Comparison of ENCODE assay signal across 30 cellular contexts in genomic region chr15:77827860-77828259, GRCh38.
"Had no signal": no experiment of that assay in that cellular context is flagged by ENCODE, and none has a peak within 500 bp of the region (broad histone marks: within the 10 kb centered on the region; RNA-seq: fewer than 3 reads in every experiment).

No MANE protein-coding gene starts in this region.

- H3K4me1 Mint-ChIP-seq: activated CD4-positive, alpha-beta memory T cell treated with anti-CD3 and anti-CD28 coated beads, Interleukin-2, amount 10 ng/mL, durations not matched to agents 7 days and 5 days; activated CD4-positive, alpha-beta T cell treated with anti-CD3 and anti-CD28 coated beads, Interleukin-2, amount 10 ng/mL, durations not matched to agents 7 days and 5 days; activated naive CD4-positive, alpha-beta T cell treated with anti-CD3 and anti-CD28 coated beads, Interleukin-2, amount 10 ng/mL, durations not matched to agents 7 days and 5 days had no signal

- H3K4me3 Mint-ChIP-seq: activated CD4-positive, alpha-beta memory T cell treated with anti-CD3 and anti-CD28 coated beads, Interleukin-2, amount 10 ng/mL, durations not matched to agents 7 days and 5 days; activated CD4-positive, alpha-beta T cell treated with anti-CD3 and anti-CD28 coated beads, Interleukin-2, amount 10 ng/mL, durations not matched to agents 7 days and 5 days; activated naive CD4-positive, alpha-beta T cell treated with anti-CD3 and anti-CD28 coated beads, Interleukin-2, amount 10 ng/mL, durations not matched to agents 7 days and 5 days; activated naive CD8-positive, alpha-beta T cell treated with anti-CD3 and anti-CD28 coated beads, Interleukin-2, amount 10 ng/mL, durations not matched to agents 7 days and 5 days; activated T-cell treated with anti-CD3 and anti-CD28 coated beads, Interleukin-2, amount 50 U/mL, for 24 hours; activated T-cell treated with anti-CD3 and anti-CD28 coated beads, Interleukin-2, amount 50 U/mL, for 72 hours; brain; T-helper 17 cell; T-helper 2 cell treated with Interferon-gamma antibody and Interleukin-4, amounts not matched to agents 5 μg/mL and 100 μg/mL, for 36 hours had no signal

- H3K9me3 Mint-ChIP-seq: activated CD4-positive, alpha-beta memory T cell treated with anti-CD3 and anti-CD28 coated beads, Interleukin-2, amount 10 ng/mL, durations not matched to agents 7 days and 5 days; activated CD4-positive, alpha-beta T cell treated with anti-CD3 and anti-CD28 coated beads, Interleukin-2, amount 10 ng/mL, durations not matched to agents 7 days and 5 days; activated naive CD4-positive, alpha-beta T cell treated with anti-CD3 and anti-CD28 coated beads, Interleukin-2, amount 10 ng/mL, durations not matched to agents 7 days and 5 days; activated naive CD4-positive, alpha-beta T cell treated with anti-CD3 and anti-CD28 coated beads, Interleukin-2, amount 50 U/mL, for 72 hours; activated naive CD8-positive, alpha-beta T cell treated with anti-CD3 and anti-CD28 coated beads, Interleukin-2, amount 10 ng/mL, durations not matched to agents 7 days and 5 days; activated T-cell treated with anti-CD3 and anti-CD28 coated beads, Interleukin-2, amount 50 U/mL, for 24 hours; activated T-cell treated with anti-CD3 and anti-CD28 coated beads, Interleukin-2, amount 50 U/mL, for 72 hours; T-helper 2 cell treated with Interferon-gamma antibody and Interleukin-4, amounts not matched to agents 5 μg/mL and 100 μg/mL, for 36 hours had no signal

- H3K27me3 ChIP-seq: ascending aorta, breast epithelium, colonic mucosa had no signal

- H3K36me3 ChIP-seq: ascending aorta, breast epithelium, colonic mucosa had no signal

- ATAC-seq: activated naive CD4-positive, alpha-beta T cell treated with anti-CD3 and anti-CD28 coated beads, Interleukin-2, amount 50 U/mL, for 72 hours; activated T-cell treated with anti-CD3 and anti-CD28 coated beads, Interleukin-2, amount 50 U/mL, for 72 hours; T-helper 17 cell had no signal

- H3K27ac Mint-ChIP-seq: activated CD4-positive, alpha-beta memory T cell treated with anti-CD3 and anti-CD28 coated beads, Interleukin-2, amount 10 ng/mL, durations not matched to agents 7 days and 5 days; activated CD4-positive, alpha-beta T cell treated with anti-CD3 and anti-CD28 coated beads, Interleukin-2, amount 10 ng/mL, durations not matched to agents 7 days and 5 days; activated naive CD4-positive, alpha-beta T cell treated with anti-CD3 and anti-CD28 coated beads, Interleukin-2, amount 10 ng/mL, durations not matched to agents 7 days and 5 days; activated naive CD8-positive, alpha-beta T cell treated with anti-CD3 and anti-CD28 coated beads, Interleukin-2, amount 10 ng/mL, durations not matched to agents 7 days and 5 days; activated T-cell treated with anti-CD3 and anti-CD28 coated beads, Interleukin-2, amount 50 U/mL, for 24 hours; activated T-cell treated with anti-CD3 and anti-CD28 coated beads, Interleukin-2, amount 50 U/mL, for 72 hours; T-helper 17 cell; T-helper 2 cell treated with Interferon-gamma antibody and Interleukin-4, amounts not matched to agents 5 μg/mL and 100 μg/mL, for 36 hours had no signal

- DNase-seq: activated CD4-positive, alpha-beta memory T cell treated with anti-CD3 and anti-CD28 coated beads, Interleukin-2, amount 10 ng/mL, durations not matched to agents 7 days and 5 days; activated CD4-positive, alpha-beta T cell treated with anti-CD3 and anti-CD28 coated beads for 1 hour; activated CD4-positive, alpha-beta T cell treated with anti-CD3 and anti-CD28 coated beads for 4 hours; activated CD4-positive, alpha-beta T cell treated with anti-CD3 and anti-CD28 coated beads, Interleukin-2, amount 10 ng/mL, durations not matched to agents 7 days and 5 days; activated CD4-positive, alpha-beta T cell treated with anti-CD3 and anti-CD28 coated beads, Interleukin-2, amount 50 U/mL, for 4 hours; activated CD4-positive, CD25-positive, alpha-beta regulatory T cell; activated CD8-positive, alpha-beta memory T cell treated with anti-CD3 and anti-CD28 coated beads, Interleukin-2, amount 50 U/mL, for 48 hours; activated gamma-delta T cell; activated naive CD4-positive, alpha-beta T cell; activated naive CD4-positive, alpha-beta T cell treated with anti-CD3 and anti-CD28 coated beads, Interleukin-2, amount 10 ng/mL, durations not matched to agents 7 days and 5 days; activated naive CD8-positive, alpha-beta T cell treated with anti-CD3 and anti-CD28 coated beads, Interleukin-2, amount 10 ng/mL, durations not matched to agents 7 days and 5 days; activated T-cell treated with anti-CD3 and anti-CD28 coated beads for 4 hours; activated T-cell treated with anti-CD3 and anti-CD28 coated beads, Interleukin-2, amount 50 U/mL, for 24 hours; activated T-cell treated with anti-CD3 and anti-CD28 coated beads, Interleukin-2, amount 50 U/mL, for 72 hours; caudate nucleus; colonic mucosa; effector CD8-positive, alpha-beta T cell; foreskin fibroblast; head of caudate nucleus; T-helper 1 cell; T-helper 17 cell; T1000 had no signal

- H3K36me3 Mint-ChIP-seq: activated naive CD4-positive, alpha-beta T cell treated with anti-CD3 and anti-CD28 coated beads, Interleukin-2, amount 10 ng/mL, durations not matched to agents 7 days and 5 days; activated naive CD4-positive, alpha-beta T cell treated with anti-CD3 and anti-CD28 coated beads, Interleukin-2, amount 50 U/mL, for 72 hours; activated naive CD8-positive, alpha-beta T cell treated with anti-CD3 and anti-CD28 coated beads, Interleukin-2, amount 10 ng/mL, durations not matched to agents 7 days and 5 days; brain had no signal

- H3K4me3 ChIP-seq: ascending aorta, breast epithelium, colonic mucosa had no signal

- FAIRE-seq: endometrium, endothelial cell of umbilical vein, frontal cortex had no signal
